Comparison of ENCODE assay signal across 9 cellular contexts in genomic region chr2:108637304-108637669, GRCh38.
DNase-seq lines count a peak whose midpoint lies in the region; ATAC-seq, FAIRE-seq and TF ChIP-seq lines count a peak whose summit lies in the region.
"Had no signal": no experiment of that assay in that cellular context is flagged by ENCODE, and none has a peak within 500 bp of the region (broad histone marks: within the 10 kb centered on the region; RNA-seq: fewer than 3 reads in every experiment).

No MANE protein-coding gene starts in this region.

- H3K4me3 ChIP-seq in HepG2 (replicated peaks in 1 of 3; ENCODE audit: insufficient read depth in 1 of 3, low read depth in 2 of 3, low read length in 3 of 3): no peak overlapping the region

- H3K27me3 ChIP-seq in HepG2 (ENCODE audit: control insufficient read depth in 1 of 2, insufficient read depth in 2 of 2, low read length in 2 of 2): no peaks in the 10 kb centered on the region

- 35% methylated on average over 4 of the region's 4 CpGs for WGBS in HepG2 (ENCODE audit: low lambda C conversion rate)

- in situ Hi-C loops in HepG2 (cut with HindIII; ENCODE audit: extremely low pct_ligation_motif_present, low pct_unique_long_range_greater_than_20kb) (no loop called here), G401 (cut with HindIII; ENCODE audit: low sequenced_read_pairs) (no loop called here)

- TF ChIP-seq CTCF in brain (conservative IDR thresholded peaks at IDR 0.05) (no peak), HepG2 (CRISPR knock-in tag; IDR thresholded peaks at IDR 0.05) (no peak)

- POLR2A ChIA-PET in HepG2 (lab: Yijun Ruan, JAX): interaction anchor here (1.1 to 1.2 kb wide), 2 partner anchors 19 to 101 kb away, joined by 3 to 7 read pairs; no protein-coding TSS in a partner anchor

- peak overlapping the region in 3 of 5 experiments; percentile 62 to 88 (median 86) for H3K27ac Mint-ChIP-seq in brain

- H3K36me3 ChIP-seq in HepG2 (replicated peaks in 1 of 2; ENCODE audit: control insufficient read depth in 1 of 2, insufficient read depth in 2 of 2, low read length in 2 of 2): no peaks in the 10 kb centered on the region

- peak overlapping the region; percentile 19 for H3K27ac ChIP-seq in HepG2 (ENCODE audit: extremely low read length, insufficient read depth, low read length)

- peaks cover 37% of the 10 kb centered on the region for H3K4me1 ChIP-seq in HepG2 (ENCODE audit: insufficient read depth, low read length)

- H3K4me3 Mint-ChIP-seq in brain: peak overlapping the region in 1 of 5 experiments; percentile 23

- peak; percentile 90 for DNase-seq in COLO829 (ENCODE audit: low spot score)
- peak; percentile 75 for DNase-seq in HepG2 (ENCODE audit: low spot score)
- DNase-seq in G401 (ENCODE audit: low spot score): no peak
- no peak for DNase-seq in NCI-H748 (lab: John Stamatoyannopoulos, UW; ENCODE audit: unreplicated experiment)
- DNase-seq in cortex of kidney (lab: John Stamatoyannopoulos, UW): no peak

- TF ChIP-seq EP300 in HepG2 (IDR thresholded peaks at IDR 0.05; ENCODE audit: low read depth in 2 of 2, low read length in 2 of 2) (no peak), HepG2 (CRISPR knock-in tag; IDR thresholded peaks at IDR 0.05; ENCODE audit: borderline replicate concordance) (no peak)

- peaks cover 24% of the 10 kb centered on the region for H3K79me2 ChIP-seq in HepG2 (ENCODE audit: insufficient read depth, low read length)

- no peak for TF ChIP-seq POLR2A in HepG2 (IDR thresholded peaks at IDR 0.05; ENCODE audit: insufficient read depth in 1 of 2, low read depth in 2 of 2, low read length in 2 of 2)

- no peak overlapping the region for H3K9ac ChIP-seq in HepG2 (ENCODE audit: insufficient read depth, low read depth, low read length)

- H4K20me1 ChIP-seq in HepG2 (ENCODE audit: insufficient read depth, low read length): peaks cover 16% of the 10 kb centered on the region

- ATAC-seq in HG02870 (IDR thresholded peaks at IDR 0.05; ENCODE audit: unreplicated experiment): peak; percentile 53
- peak; percentile 78 for ATAC-seq in HepG2
- ATAC-seq in HG03139 (IDR thresholded peaks at IDR 0.05; ENCODE audit: unreplicated experiment): no peak

- no peaks in the 10 kb centered on the region for H3K9me3 ChIP-seq in HepG2 (ENCODE audit: low read length)

- no peak overlapping the region for H3K4me2 ChIP-seq in HepG2 (ENCODE audit: low read depth, low read length)

- CTCF ChIA-PET in HepG2 (lab: Yijun Ruan, JAX; ENCODE audit: low intra/inter-chr PET ratio, low total read pairs): interaction anchor here (1.1 to 1.9 kb wide), 2 partner anchors 30 to 287 kb away, joined by 9 read pairs; no protein-coding TSS in a partner anchor

- TF ChIP-seq RAD21 in HepG2 (CRISPR knock-in tag; IDR thresholded peaks at IDR 0.05): no peak

- peaks cover 73% of the 10 kb centered on the region for H3K4me1 Mint-ChIP-seq in brain

- H2AFZ ChIP-seq in HepG2 (ENCODE audit: low read length): no peak overlapping the region

- H3K27me3 Mint-ChIP-seq in brain: no peaks in the 10 kb centered on the region

- intact Hi-C loops in HepG2 (cut with micrococcal nuclease; ENCODE audit: unreplicated experiment): loop anchor here (2.0 to 5.0 kb wide), 4 partner anchors 30 to 285 kb away; no protein-coding TSS in a partner anchor

- no peak for FAIRE-seq in HepG2 (lab: Jason Lieb, UNC)

- BruUV-seq in HepG2 (replicated peaks; lab: Mats Ljungman, UMichigan): no TSS peak

- no peaks in the 10 kb centered on the region for H3K9me3 Mint-ChIP-seq in brain
- H3K9me3 Mint-ChIP-seq: activated naive CD4-positive, alpha-beta T cell treated with anti-CD3 and anti-CD28 coated beads, Interleukin-2, amount 50 U/mL, for 72 hours had no signal

- H3K36me3 Mint-ChIP-seq in brain: peaks cover 4% of the 10 kb centered on the region

TF ChIP-seq in HepG2, 621 proteins besides CTCF, POLR2A, EP300 and RAD21:
- TF ChIP-seq MAFF (IDR thresholded peaks at IDR 0.05; ENCODE audit: low read depth, low read length) (peak; percentile 80), ATF7-NPFF (CRISPR knock-in tag; IDR thresholded peaks at IDR 0.05; ENCODE audit: low read depth) (no peak), HMGA1 (CRISPR knock-in tag; conservative IDR thresholded peaks at IDR 0.05) (no peak), CHD2 (IDR thresholded peaks at IDR 0.05; ENCODE audit: low read depth, low read length) (no peak), RNF2 (conservative IDR thresholded peaks at IDR 0.05; ENCODE audit: low read depth) (no peak), FOSL2 (CRISPR knock-in tag; IDR thresholded peaks at IDR 0.05) (0 out of 2 replicates have a peak, but pooled peaks have one; percentile 11), CBX5 (CRISPR knock-in tag; IDR thresholded peaks at IDR 0.05; ENCODE audit: borderline replicate concordance) (no peak), ZNF740 (CRISPR knock-in tag; IDR thresholded peaks at IDR 0.05) (no peak), ZNF615 (CRISPR knock-in tag; IDR thresholded peaks at IDR 0.05; ENCODE audit: borderline replicate concordance) (no peak), ZNF10 (CRISPR knock-in tag; IDR thresholded peaks at IDR 0.05; ENCODE audit: borderline replicate concordance, low read depth) (no peak), GATAD1 (CRISPR knock-in tag; IDR thresholded peaks at IDR 0.05) (no peak), SAP130 (CRISPR knock-in tag; IDR thresholded peaks at IDR 0.05; ENCODE audit: low read depth) (0 out of 2 replicates have a peak, but pooled peaks have one; percentile 18), ZNF260 (CRISPR knock-in tag; IDR thresholded peaks at IDR 0.05; ENCODE audit: borderline replicate concordance, low read depth) (no peak), KLF13 (CRISPR knock-in tag; IDR thresholded peaks at IDR 0.05) (no peak), SALL2 (CRISPR knock-in tag; IDR thresholded peaks at IDR 0.05) (no peak), MAFK (conservative IDR thresholded peaks at IDR 0.05 in 1 of 2, IDR thresholded peaks at IDR 0.05 in 1 of 2; ENCODE audit: low read length in 2 of 2) (peak; percentile 84 to 88), ZNF280D (CRISPR knock-in tag; IDR thresholded peaks at IDR 0.05) (no peak), TSC22D2 (CRISPR knock-in tag; IDR thresholded peaks at IDR 0.05; ENCODE audit: borderline replicate concordance) (no peak), ATF7 (IDR thresholded peaks at IDR 0.05) (no peak), ATF7 (CRISPR knock-in tag; IDR thresholded peaks at IDR 0.05) (no peak), IRF1 (CRISPR knock-in tag; IDR thresholded peaks at IDR 0.05; ENCODE audit: low read depth) (no peak), ZFP41 (CRISPR knock-in tag; IDR thresholded peaks at IDR 0.05; ENCODE audit: borderline replicate concordance) (no peak)

Comparison
In these comparisons a context has a peak if more than half of its experiments do, and no peak if none do; other contexts are left out.
1. DNase-seq: peak in COLO829 (single experiment) and HepG2 (single experiment); none in G401 (single experiment), NCI-H748 (single experiment) and cortex of kidney (single experiment).